22 cellular contexts compared by ENCODE assay signal in the genomic region with DNA sequence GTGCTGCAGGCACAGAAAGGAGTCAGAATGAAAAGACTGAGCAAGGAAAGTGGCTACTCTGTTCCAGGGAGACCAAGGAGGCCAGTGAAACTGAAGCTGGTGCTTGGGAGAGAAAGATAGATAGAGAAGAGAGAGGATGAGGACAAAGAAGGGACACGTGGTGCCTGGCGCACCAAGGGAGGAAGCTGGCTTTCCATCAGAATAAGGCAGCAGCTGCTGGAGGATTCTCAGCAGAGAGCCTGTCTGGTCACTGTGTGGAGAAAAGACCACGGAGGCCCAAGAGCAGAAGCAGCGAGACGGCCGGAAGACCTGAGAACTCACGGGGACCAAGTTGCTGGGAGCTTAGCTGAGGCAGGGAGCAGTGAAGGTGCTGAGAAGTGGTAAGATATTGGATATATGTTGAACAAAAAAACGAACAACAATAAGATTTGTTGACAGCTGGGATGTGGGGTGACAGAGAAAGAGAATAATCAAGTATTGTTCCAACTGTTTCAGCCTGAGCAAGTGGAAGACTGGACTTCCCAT.
"Had no signal": no experiment of that assay in that cellular context is flagged by ENCODE, and none has a peak within 500 bp of the region (broad histone marks: within the 10 kb centered on the region; RNA-seq: fewer than 3 reads in every experiment).

No MANE protein-coding gene starts in this region.

- H3K27me3 ChIP-seq: neutrophil, stomach, testis, transverse colon had no signal

- H3K27me3 Mint-ChIP-seq: activated CD4-positive, alpha-beta T cell treated with anti-CD3 and anti-CD28 coated beads, Interleukin-2, amount 10 ng/mL, durations not matched to agents 24 days and 14 days; activated CD8-positive, alpha-beta T cell treated with anti-CD3 and anti-CD28 coated beads for 36 hours; activated naive CD4-positive, alpha-beta T cell treated with anti-CD3 and anti-CD28 coated beads, Interleukin-2, amount 50 U/mL, for 24 hours; activated naive CD8-positive, alpha-beta T cell treated with anti-CD3 and anti-CD28 coated beads, Interleukin-2, amount 50 U/mL, for 24 hours; dendritic cell treated with granulocyte-macrophage colony-stimulating factor and Interleukin-4, amounts not matched to agents 40 ng/mL and 50 ng/mL, for 4 days; memory B cell; progenitor cell of endocrine pancreas; stimulated activated naive B cell treated with anti-CD40 and anti-IgM and Interleukin-4, amounts not matched to agents 10 μg/mL and 1 μg/mL and 100 μg/mL, for 72 hours had no signal

- DNase-seq: activated CD4-positive, alpha-beta T cell treated with anti-CD3 and anti-CD28 coated beads, Interleukin-2, amount 10 ng/mL, durations not matched to agents 24 days and 14 days; activated CD8-positive, alpha-beta T cell treated with anti-CD3 and anti-CD28 coated beads for 36 hours; activated naive CD8-positive, alpha-beta T cell treated with anti-CD3 and anti-CD28 coated beads, Interleukin-2, amount 50 U/mL, for 24 hours; activated T-cell treated with anti-CD3 and anti-CD28 coated beads, Interleukin-2, amount 50 U/mL, for 48 hours; central memory CD4-positive, alpha-beta T cell; effector CD4-positive, alpha-beta T cell; left colon; stimulated activated CD4-positive, alpha-beta T cell treated with anti-CD3 and anti-CD28 coated beads, Interleukin-15, amount 100 ng/mL, for 24 hours; stimulated activated CD4-positive, alpha-beta T cell treated with anti-CD3 and anti-CD28 coated beads, Interleukin-2, amount 100 ng/mL, for 24 hours; stimulated activated naive B cell treated with anti-CD40 and anti-IgM and Interleukin-4, amounts not matched to agents 10 μg/mL and 1 μg/mL and 100 μg/mL, for 72 hours; stomach; testis; transverse colon had no signal

- H3K9me3 ChIP-seq: neutrophil, stomach, testis, transverse colon had no signal

- H3K36me3 ChIP-seq: neutrophil, stomach, transverse colon had no signal

- H3K9me3 Mint-ChIP-seq: activated CD4-positive, alpha-beta T cell treated with anti-CD3 and anti-CD28 coated beads, Interleukin-2, amount 10 ng/mL, durations not matched to agents 24 days and 14 days; activated CD8-positive, alpha-beta T cell treated with anti-CD3 and anti-CD28 coated beads for 36 hours; activated naive CD4-positive, alpha-beta T cell treated with anti-CD3 and anti-CD28 coated beads, Interleukin-2, amount 50 U/mL, for 24 hours; activated naive CD8-positive, alpha-beta T cell treated with anti-CD3 and anti-CD28 coated beads, Interleukin-2, amount 50 U/mL, for 24 hours; activated T-helper 2 cell treated with anti-CD3 and anti-CD28 coated beads, Interferon-gamma antibody, Interleukin-2, Interleukin-4, amounts not matched to agents 10 μg/mL and 5 μg/mL and 100 μg/mL, durations not matched to agents 14 hours and 24 hours and 36 hours; dendritic cell treated with granulocyte-macrophage colony-stimulating factor and Interleukin-4, amounts not matched to agents 40 ng/mL and 50 ng/mL, for 4 days; memory B cell; nephron; stimulated activated naive B cell treated with anti-CD40 and anti-IgM and Interleukin-4, amounts not matched to agents 10 μg/mL and 1 μg/mL and 100 μg/mL, for 72 hours had no signal

- H3K4me3 Mint-ChIP-seq: activated CD4-positive, alpha-beta T cell treated with anti-CD3 and anti-CD28 coated beads, Interleukin-2, amount 10 ng/mL, durations not matched to agents 24 days and 14 days; activated CD8-positive, alpha-beta T cell treated with anti-CD3 and anti-CD28 coated beads for 36 hours; activated naive CD4-positive, alpha-beta T cell treated with anti-CD3 and anti-CD28 coated beads, Interleukin-2, amount 50 U/mL, for 24 hours; activated naive CD8-positive, alpha-beta T cell treated with anti-CD3 and anti-CD28 coated beads, Interleukin-2, amount 50 U/mL, for 24 hours; dendritic cell treated with granulocyte-macrophage colony-stimulating factor and Interleukin-4, amounts not matched to agents 40 ng/mL and 50 ng/mL, for 4 days; memory B cell; nephron; stimulated activated naive B cell treated with anti-CD40 and anti-IgM and Interleukin-4, amounts not matched to agents 10 μg/mL and 1 μg/mL and 100 μg/mL, for 72 hours had no signal

- H3K4me3 ChIP-seq: stomach, testis, transverse colon had no signal

- ATAC-seq: activated CD4-positive, CD25-positive, alpha-beta regulatory T cell treated with anti-CD3 and anti-CD28 coated beads, Interleukin-2, amount 50 U/mL, for 24 hours; activated CD8-positive, alpha-beta T cell treated with anti-CD3 and anti-CD28 coated beads for 36 hours; activated naive CD8-positive, alpha-beta T cell treated with anti-CD3 and anti-CD28 coated beads, Interleukin-2, amount 50 U/mL, for 24 hours; left colon; stimulated activated naive B cell treated with anti-CD40 and anti-IgM and Interleukin-4, amounts not matched to agents 10 μg/mL and 1 μg/mL and 100 μg/mL, for 72 hours had no signal

- H3K4me1 Mint-ChIP-seq: activated CD4-positive, alpha-beta T cell treated with anti-CD3 and anti-CD28 coated beads, Interleukin-2, amount 10 ng/mL, durations not matched to agents 24 days and 14 days; activated naive CD4-positive, alpha-beta T cell treated with anti-CD3 and anti-CD28 coated beads, Interleukin-2, amount 50 U/mL, for 24 hours; activated naive CD8-positive, alpha-beta T cell treated with anti-CD3 and anti-CD28 coated beads, Interleukin-2, amount 50 U/mL, for 24 hours; memory B cell; stimulated activated naive B cell treated with anti-CD40 and anti-IgM and Interleukin-4, amounts not matched to agents 10 μg/mL and 1 μg/mL and 100 μg/mL, for 72 hours had no signal

- H3K27ac ChIP-seq: neutrophil, testis, transverse colon, VCaP had no signal

- H3K27ac Mint-ChIP-seq: activated CD4-positive, alpha-beta T cell treated with anti-CD3 and anti-CD28 coated beads, Interleukin-2, amount 10 ng/mL, durations not matched to agents 24 days and 14 days; activated CD8-positive, alpha-beta T cell treated with anti-CD3 and anti-CD28 coated beads for 36 hours; activated naive CD4-positive, alpha-beta T cell treated with anti-CD3 and anti-CD28 coated beads, Interleukin-2, amount 50 U/mL, for 24 hours; activated naive CD8-positive, alpha-beta T cell treated with anti-CD3 and anti-CD28 coated beads, Interleukin-2, amount 50 U/mL, for 24 hours; activated T-helper 2 cell treated with anti-CD3 and anti-CD28 coated beads, Interferon-gamma antibody, Interleukin-2, Interleukin-4, amounts not matched to agents 10 μg/mL and 5 μg/mL and 100 μg/mL, durations not matched to agents 14 hours and 24 hours and 36 hours; dendritic cell treated with granulocyte-macrophage colony-stimulating factor and Interleukin-4, amounts not matched to agents 40 ng/mL and 50 ng/mL, for 4 days; memory B cell; nephron; progenitor cell of endocrine pancreas; stimulated activated naive B cell treated with anti-CD40 and anti-IgM and Interleukin-4, amounts not matched to agents 10 μg/mL and 1 μg/mL and 100 μg/mL, for 72 hours had no signal

- H3K36me3 Mint-ChIP-seq: activated naive CD4-positive, alpha-beta T cell treated with anti-CD3 and anti-CD28 coated beads, Interleukin-2, amount 50 U/mL, for 24 hours; memory B cell; stimulated activated naive B cell treated with anti-CD40 and anti-IgM and Interleukin-4, amounts not matched to agents 10 μg/mL and 1 μg/mL and 100 μg/mL, for 72 hours had no signal
